ENCODE assay signal across 1 cellular context in the genomic region with DNA sequence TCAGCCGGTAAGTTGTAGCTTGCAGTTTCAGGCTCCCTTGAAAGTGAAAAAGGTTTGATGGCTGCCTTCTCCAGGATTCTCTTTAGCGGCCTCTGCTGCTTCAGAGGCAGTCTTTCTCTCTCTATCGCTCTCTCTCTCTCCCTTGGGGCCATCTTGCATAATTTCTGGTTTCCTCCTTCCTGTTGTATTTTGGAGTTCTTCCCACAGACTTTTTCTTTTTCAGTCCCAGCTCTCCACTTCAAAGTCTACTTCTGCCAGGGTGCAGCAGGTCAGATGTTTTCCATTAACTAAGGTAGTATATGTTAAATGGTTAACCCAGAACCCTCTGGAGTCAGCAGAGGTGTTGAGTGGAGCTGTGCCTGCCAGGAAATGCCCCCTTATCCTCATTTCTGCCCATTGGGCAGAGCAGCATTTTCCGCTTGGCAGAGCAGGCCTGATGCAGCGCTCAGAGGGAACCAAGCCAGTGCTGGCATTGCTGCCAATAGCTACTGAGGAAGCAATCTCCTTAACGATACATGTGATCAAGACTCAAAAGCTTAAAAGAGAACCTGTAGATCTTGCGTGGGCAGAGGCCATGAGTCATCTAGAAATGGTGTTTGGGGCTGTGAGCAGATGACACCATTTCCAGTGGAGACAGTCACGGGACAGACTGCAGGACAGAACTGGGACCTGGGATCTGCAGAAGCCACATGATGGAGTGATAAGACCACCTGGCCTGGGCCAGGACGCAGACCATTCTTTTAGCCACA.
TF ChIP-seq lines count a peak whose summit lies in the region.

No MANE protein-coding gene starts in this region.

TF ChIP-seq in K562, 482 proteins besides CTCF, POLR2A, EP300 and RAD21 (continued from another document):
- TF ChIP-seq HDAC8 (tag; IDR thresholded peaks at IDR 0.05) (0 out of 2 replicates have a peak, but pooled peaks have one; percentile 58), MTA3 (IDR thresholded peaks at IDR 0.05; ENCODE audit: borderline replicate concordance) (0 out of 2 replicates have a peak, but pooled peaks have one; percentile 23), SMARCA4 (IDR thresholded peaks at IDR 0.05) (peak; percentile 39; the same call in 1 of the 2 replicates), ZNF695 (CRISPR knock-in tag; IDR thresholded peaks at IDR 0.05) (no peak), BHLHE40 (IDR thresholded peaks at IDR 0.05; ENCODE audit: low read length) (peak; percentile 85), ARID1B (IDR thresholded peaks at IDR 0.05) (peak; percentile 69), LCOR (CRISPR knock-in tag; IDR thresholded peaks at IDR 0.05) (no peak), RBM39 (optimal IDR thresholded peaks at IDR 0.05; ENCODE audit: low read depth, low read length) (no peak), RBM34 (IDR thresholded peaks at IDR 0.05; ENCODE audit: borderline replicate concordance, insufficient read depth, low read length) (no peak), ETS2 (tag; IDR thresholded peaks at IDR 0.05; ENCODE audit: borderline replicate concordance, poor library complexity, severe bottlenecking) (no peak), CEBPG (CRISPR knock-in tag; IDR thresholded peaks at IDR 0.05) (no peak), CEBPG (tag; conservative IDR thresholded peaks at IDR 0.05 in 1 of 2, IDR thresholded peaks at IDR 0.05 in 1 of 2) (peak; percentile 77 to 84), MAFF (IDR thresholded peaks at IDR 0.05; ENCODE audit: low read length) (no peak), ELF1 (tag; IDR thresholded peaks at IDR 0.05) (peak; percentile 43), BACH1 (tag; IDR thresholded peaks at IDR 0.05) (peak; percentile 63; the same call in 1 of the 2 replicates), ZNF57 (CRISPR knock-in tag; IDR thresholded peaks at IDR 0.05) (no peak), SRSF7 (optimal IDR thresholded peaks at IDR 0.05; ENCODE audit: low read depth, low read length) (no peak)
- TF ChIP-seq, protein P1, sequence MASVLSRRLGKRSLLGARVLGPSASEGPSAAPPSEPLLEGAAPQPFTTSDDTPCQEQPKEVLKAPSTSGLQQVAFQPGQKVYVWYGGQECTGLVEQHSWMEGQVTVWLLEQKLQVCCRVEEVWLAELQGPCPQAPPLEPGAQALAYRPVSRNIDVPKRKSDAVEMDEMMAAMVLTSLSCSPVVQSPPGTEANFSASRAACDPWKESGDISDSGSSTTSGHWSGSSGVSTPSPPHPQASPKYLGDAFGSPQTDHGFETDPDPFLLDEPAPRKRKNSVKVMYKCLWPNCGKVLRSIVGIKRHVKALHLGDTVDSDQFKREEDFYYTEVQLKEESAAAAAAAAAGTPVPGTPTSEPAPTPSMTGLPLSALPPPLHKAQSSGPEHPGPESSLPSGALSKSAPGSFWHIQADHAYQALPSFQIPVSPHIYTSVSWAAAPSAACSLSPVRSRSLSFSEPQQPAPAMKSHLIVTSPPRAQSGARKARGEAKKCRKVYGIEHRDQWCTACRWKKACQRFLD (CRISPR knock-in tag; IDR thresholded peaks at IDR 0.05): peak; percentile 64; the same call in 1 of the 2 replicates
- TF ChIP-seq, protein P2, sequence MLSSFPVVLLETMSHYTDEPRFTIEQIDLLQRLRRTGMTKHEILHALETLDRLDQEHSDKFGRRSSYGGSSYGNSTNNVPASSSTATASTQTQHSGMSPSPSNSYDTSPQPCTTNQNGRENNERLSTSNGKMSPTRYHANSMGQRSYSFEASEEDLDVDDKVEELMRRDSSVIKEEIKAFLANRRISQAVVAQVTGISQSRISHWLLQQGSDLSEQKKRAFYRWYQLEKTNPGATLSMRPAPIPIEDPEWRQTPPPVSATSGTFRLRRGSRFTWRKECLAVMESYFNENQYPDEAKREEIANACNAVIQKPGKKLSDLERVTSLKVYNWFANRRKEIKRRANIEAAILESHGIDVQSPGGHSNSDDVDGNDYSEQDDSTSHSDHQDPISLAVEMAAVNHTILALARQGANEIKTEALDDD (IDR thresholded peaks at IDR 0.05): 0 out of 2 replicates have a peak, but pooled peaks have one; percentile 30
- TF ChIP-seq, protein P3, sequence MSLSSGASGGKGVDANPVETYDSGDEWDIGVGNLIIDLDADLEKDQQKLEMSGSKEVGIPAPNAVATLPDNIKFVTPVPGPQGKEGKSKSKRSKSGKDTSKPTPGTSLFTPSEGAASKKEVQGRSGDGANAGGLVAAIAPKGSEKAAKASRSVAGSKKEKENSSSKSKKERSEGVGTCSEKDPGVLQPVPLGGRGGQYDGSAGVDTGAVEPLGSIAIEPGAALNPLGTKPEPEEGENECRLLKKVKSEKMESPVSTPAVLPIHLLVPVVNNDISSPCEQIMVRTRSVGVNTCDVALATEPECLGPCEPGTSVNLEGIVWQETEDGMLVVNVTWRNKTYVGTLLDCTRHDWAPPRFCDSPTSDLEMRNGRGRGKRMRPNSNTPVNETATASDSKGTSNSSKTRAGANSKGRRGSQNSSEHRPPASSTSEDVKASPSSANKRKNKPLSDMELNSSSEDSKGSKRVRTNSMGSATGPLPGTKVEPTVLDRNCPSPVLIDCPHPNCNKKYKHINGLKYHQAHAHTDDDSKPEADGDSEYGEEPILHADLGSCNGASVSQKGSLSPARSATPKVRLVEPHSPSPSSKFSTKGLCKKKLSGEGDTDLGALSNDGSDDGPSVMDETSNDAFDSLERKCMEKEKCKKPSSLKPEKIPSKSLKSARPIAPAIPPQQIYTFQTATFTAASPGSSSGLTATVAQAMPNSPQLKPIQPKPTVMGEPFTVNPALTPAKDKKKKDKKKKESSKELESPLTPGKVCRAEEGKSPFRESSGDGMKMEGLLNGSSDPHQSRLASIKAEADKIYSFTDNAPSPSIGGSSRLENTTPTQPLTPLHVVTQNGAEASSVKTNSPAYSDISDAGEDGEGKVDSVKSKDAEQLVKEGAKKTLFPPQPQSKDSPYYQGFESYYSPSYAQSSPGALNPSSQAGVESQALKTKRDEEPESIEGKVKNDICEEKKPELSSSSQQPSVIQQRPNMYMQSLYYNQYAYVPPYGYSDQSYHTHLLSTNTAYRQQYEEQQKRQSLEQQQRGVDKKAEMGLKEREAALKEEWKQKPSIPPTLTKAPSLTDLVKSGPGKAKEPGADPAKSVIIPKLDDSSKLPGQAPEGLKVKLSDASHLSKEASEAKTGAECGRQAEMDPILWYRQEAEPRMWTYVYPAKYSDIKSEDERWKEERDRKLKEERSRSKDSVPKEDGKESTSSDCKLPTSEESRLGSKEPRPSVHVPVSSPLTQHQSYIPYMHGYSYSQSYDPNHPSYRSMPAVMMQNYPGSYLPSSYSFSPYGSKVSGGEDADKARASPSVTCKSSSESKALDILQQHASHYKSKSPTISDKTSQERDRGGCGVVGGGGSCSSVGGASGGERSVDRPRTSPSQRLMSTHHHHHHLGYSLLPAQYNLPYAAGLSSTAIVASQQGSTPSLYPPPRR (CRISPR knock-in tag; IDR thresholded peaks at IDR 0.05; ENCODE audit: borderline replicate concordance): no peak
- TF ChIP-seq, protein P4, sequence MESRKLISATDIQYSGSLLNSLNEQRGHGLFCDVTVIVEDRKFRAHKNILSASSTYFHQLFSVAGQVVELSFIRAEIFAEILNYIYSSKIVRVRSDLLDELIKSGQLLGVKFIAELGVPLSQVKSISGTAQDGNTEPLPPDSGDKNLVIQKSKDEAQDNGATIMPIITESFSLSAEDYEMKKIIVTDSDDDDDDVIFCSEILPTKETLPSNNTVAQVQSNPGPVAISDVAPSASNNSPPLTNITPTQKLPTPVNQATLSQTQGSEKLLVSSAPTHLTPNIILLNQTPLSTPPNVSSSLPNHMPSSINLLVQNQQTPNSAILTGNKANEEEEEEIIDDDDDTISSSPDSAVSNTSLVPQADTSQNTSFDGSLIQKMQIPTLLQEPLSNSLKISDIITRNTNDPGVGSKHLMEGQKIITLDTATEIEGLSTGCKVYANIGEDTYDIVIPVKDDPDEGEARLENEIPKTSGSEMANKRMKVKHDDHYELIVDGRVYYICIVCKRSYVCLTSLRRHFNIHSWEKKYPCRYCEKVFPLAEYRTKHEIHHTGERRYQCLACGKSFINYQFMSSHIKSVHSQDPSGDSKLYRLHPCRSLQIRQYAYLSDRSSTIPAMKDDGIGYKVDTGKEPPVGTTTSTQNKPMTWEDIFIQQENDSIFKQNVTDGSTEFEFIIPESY (CRISPR knock-in tag; IDR thresholded peaks at IDR 0.05): no peak
- TF ChIP-seq, protein P5, sequence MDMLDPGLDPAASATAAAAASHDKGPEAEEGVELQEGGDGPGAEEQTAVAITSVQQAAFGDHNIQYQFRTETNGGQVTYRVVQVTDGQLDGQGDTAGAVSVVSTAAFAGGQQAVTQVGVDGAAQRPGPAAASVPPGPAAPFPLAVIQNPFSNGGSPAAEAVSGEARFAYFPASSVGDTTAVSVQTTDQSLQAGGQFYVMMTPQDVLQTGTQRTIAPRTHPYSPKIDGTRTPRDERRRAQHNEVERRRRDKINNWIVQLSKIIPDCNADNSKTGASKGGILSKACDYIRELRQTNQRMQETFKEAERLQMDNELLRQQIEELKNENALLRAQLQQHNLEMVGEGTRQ (CRISPR knock-in tag; IDR thresholded peaks at IDR 0.05): no peak
- TF ChIP-seq, protein P6, sequence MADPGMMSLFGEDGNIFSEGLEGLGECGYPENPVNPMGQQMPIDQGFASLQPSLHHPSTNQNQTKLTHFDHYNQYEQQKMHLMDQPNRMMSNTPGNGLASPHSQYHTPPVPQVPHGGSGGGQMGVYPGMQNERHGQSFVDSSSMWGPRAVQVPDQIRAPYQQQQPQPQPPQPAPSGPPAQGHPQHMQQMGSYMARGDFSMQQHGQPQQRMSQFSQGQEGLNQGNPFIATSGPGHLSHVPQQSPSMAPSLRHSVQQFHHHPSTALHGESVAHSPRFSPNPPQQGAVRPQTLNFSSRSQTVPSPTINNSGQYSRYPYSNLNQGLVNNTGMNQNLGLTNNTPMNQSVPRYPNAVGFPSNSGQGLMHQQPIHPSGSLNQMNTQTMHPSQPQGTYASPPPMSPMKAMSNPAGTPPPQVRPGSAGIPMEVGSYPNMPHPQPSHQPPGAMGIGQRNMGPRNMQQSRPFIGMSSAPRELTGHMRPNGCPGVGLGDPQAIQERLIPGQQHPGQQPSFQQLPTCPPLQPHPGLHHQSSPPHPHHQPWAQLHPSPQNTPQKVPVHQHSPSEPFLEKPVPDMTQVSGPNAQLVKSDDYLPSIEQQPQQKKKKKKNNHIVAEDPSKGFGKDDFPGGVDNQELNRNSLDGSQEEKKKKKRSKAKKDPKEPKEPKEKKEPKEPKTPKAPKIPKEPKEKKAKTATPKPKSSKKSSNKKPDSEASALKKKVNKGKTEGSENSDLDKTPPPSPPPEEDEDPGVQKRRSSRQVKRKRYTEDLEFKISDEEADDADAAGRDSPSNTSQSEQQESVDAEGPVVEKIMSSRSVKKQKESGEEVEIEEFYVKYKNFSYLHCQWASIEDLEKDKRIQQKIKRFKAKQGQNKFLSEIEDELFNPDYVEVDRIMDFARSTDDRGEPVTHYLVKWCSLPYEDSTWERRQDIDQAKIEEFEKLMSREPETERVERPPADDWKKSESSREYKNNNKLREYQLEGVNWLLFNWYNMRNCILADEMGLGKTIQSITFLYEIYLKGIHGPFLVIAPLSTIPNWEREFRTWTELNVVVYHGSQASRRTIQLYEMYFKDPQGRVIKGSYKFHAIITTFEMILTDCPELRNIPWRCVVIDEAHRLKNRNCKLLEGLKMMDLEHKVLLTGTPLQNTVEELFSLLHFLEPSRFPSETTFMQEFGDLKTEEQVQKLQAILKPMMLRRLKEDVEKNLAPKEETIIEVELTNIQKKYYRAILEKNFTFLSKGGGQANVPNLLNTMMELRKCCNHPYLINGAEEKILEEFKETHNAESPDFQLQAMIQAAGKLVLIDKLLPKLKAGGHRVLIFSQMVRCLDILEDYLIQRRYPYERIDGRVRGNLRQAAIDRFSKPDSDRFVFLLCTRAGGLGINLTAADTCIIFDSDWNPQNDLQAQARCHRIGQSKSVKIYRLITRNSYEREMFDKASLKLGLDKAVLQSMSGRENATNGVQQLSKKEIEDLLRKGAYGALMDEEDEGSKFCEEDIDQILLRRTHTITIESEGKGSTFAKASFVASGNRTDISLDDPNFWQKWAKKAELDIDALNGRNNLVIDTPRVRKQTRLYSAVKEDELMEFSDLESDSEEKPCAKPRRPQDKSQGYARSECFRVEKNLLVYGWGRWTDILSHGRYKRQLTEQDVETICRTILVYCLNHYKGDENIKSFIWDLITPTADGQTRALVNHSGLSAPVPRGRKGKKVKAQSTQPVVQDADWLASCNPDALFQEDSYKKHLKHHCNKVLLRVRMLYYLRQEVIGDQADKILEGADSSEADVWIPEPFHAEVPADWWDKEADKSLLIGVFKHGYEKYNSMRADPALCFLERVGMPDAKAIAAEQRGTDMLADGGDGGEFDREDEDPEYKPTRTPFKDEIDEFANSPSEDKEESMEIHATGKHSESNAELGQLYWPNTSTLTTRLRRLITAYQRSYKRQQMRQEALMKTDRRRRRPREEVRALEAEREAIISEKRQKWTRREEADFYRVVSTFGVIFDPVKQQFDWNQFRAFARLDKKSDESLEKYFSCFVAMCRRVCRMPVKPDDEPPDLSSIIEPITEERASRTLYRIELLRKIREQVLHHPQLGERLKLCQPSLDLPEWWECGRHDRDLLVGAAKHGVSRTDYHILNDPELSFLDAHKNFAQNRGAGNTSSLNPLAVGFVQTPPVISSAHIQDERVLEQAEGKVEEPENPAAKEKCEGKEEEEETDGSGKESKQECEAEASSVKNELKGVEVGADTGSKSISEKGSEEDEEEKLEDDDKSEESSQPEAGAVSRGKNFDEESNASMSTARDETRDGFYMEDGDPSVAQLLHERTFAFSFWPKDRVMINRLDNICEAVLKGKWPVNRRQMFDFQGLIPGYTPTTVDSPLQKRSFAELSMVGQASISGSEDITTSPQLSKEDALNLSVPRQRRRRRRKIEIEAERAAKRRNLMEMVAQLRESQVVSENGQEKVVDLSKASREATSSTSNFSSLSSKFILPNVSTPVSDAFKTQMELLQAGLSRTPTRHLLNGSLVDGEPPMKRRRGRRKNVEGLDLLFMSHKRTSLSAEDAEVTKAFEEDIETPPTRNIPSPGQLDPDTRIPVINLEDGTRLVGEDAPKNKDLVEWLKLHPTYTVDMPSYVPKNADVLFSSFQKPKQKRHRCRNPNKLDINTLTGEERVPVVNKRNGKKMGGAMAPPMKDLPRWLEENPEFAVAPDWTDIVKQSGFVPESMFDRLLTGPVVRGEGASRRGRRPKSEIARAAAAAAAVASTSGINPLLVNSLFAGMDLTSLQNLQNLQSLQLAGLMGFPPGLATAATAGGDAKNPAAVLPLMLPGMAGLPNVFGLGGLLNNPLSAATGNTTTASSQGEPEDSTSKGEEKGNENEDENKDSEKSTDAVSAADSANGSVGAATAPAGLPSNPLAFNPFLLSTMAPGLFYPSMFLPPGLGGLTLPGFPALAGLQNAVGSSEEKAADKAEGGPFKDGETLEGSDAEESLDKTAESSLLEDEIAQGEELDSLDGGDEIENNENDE (IDR thresholded peaks at IDR 0.05; ENCODE audit: low read depth, low read length): no peak
